1 cellular context compared by ENCODE assay signal in the genomic region with DNA sequence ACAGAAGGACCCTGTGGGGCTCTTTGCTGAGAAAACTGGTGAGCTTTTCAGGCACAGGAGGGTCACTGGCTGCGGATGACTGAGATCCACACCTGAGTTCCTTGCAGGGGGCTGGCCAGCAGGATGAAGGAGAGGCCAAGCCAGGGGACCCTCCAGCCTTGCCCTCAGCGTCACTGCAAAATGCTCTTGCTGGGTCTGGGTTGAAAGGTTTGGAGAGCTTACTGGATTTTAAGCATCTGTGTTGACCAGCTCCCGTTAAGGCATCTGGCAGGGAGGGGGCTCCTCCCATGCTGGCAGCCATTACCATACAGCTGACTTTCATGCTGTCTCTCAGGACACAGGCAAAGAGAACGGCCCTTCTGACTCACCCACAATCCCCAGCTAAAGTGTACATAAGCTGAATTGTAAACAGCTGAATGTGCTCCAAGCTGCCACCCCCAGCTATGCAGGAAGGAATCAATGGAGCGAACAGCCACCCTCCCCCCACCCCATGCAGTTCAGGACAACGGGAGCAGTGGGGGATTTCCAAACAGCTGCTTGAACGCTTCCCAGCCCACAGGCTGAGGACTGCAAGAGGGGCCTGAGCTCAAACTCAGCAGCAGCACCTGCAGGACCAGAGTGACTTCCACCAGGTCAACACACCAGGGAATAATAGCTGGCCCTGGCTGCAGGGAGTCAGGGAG.
TF ChIP-seq lines count a peak whose summit lies in the region.

No MANE protein-coding gene starts in this region.

TF ChIP-seq in HepG2, 621 proteins besides CTCF, POLR2A, EP300 and RAD21 (continued from another document and continues in another):
- TF ChIP-seq, protein P1, sequence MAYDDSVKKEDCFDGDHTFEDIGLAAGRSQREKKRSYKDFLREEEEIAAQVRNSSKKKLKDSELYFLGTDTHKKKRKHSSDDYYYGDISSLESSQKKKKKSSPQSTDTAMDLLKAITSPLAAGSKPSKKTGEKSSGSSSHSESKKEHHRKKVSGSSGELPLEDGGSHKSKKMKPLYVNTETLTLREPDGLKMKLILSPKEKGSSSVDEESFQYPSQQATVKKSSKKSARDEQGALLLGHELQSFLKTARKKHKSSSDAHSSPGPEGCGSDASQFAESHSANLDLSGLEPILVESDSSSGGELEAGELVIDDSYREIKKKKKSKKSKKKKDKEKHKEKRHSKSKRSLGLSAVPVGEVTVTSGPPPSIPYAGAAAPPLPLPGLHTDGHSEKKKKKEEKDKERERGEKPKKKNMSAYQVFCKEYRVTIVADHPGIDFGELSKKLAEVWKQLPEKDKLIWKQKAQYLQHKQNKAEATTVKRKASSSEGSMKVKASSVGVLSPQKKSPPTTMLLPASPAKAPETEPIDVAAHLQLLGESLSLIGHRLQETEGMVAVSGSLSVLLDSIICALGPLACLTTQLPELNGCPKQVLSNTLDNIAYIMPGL (CRISPR knock-in tag; IDR thresholded peaks at IDR 0.05; ENCODE audit: borderline replicate concordance in 1 of 2, low read depth in 1 of 2), result peak; percentile 51 to 74; a peak in 2 of 4 replicates
- peak; percentile 82 for TF ChIP-seq ZNF878 (CRISPR knock-in tag; IDR thresholded peaks at IDR 0.05)
- TF ChIP-seq, protein P2, sequence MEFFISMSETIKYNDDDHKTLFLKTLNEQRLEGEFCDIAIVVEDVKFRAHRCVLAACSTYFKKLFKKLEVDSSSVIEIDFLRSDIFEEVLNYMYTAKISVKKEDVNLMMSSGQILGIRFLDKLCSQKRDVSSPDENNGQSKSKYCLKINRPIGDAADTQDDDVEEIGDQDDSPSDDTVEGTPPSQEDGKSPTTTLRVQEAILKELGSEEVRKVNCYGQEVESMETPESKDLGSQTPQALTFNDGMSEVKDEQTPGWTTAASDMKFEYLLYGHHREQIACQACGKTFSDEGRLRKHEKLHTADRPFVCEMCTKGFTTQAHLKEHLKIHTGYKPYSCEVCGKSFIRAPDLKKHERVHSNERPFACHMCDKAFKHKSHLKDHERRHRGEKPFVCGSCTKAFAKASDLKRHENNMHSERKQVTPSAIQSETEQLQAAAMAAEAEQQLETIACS (CRISPR knock-in tag; IDR thresholded peaks at IDR 0.05), result peak; percentile 51; the same call in 1 of the 2 replicates
- peak; percentile 88 for TF ChIP-seq RBM22 (optimal IDR thresholded peaks at IDR 0.05; ENCODE audit: low read length)
- TF ChIP-seq, protein P3, sequence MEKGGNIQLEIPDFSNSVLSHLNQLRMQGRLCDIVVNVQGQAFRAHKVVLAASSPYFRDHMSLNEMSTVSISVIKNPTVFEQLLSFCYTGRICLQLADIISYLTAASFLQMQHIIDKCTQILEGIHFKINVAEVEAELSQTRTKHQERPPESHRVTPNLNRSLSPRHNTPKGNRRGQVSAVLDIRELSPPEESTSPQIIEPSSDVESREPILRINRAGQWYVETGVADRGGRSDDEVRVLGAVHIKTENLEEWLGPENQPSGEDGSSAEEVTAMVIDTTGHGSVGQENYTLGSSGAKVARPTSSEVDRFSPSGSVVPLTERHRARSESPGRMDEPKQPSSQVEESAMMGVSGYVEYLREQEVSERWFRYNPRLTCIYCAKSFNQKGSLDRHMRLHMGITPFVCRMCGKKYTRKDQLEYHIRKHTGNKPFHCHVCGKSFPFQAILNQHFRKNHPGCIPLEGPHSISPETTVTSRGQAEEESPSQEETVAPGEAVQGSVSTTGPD (CRISPR knock-in tag; IDR thresholded peaks at IDR 0.05), result no peak
- no peak; the same call in 1 of the 2 replicates for TF ChIP-seq PHF8 (CRISPR knock-in tag; IDR thresholded peaks at IDR 0.05)
- TF ChIP-seq HCFC1 (IDR thresholded peaks at IDR 0.05; ENCODE audit: low read depth, low read length), result no peak
- TF ChIP-seq XRCC5 (optimal IDR thresholded peaks at IDR 0.05; ENCODE audit: low read length), result peak; percentile 90
- no peak for TF ChIP-seq GABPA (IDR thresholded peaks at IDR 0.05; ENCODE audit: low read depth, low read length)
- peak; percentile 63 for TF ChIP-seq GABPA (CRISPR knock-in tag; IDR thresholded peaks at IDR 0.05; ENCODE audit: low read depth)
- peak; percentile 69; the same call in 1 of the 2 replicates for TF ChIP-seq JUNB (CRISPR knock-in tag; IDR thresholded peaks at IDR 0.05; ENCODE audit: borderline replicate concordance)
- TF ChIP-seq ZNF230 (CRISPR knock-in tag; IDR thresholded peaks at IDR 0.05), result peak; percentile 73; the same call in 1 of the 2 replicates
- TF ChIP-seq TMF1 (CRISPR knock-in tag; IDR thresholded peaks at IDR 0.05; ENCODE audit: low read depth), result no peak
- no peak for TF ChIP-seq SMARCC2 (IDR thresholded peaks at IDR 0.05)
- no peak for TF ChIP-seq ZNF33B (CRISPR knock-in tag; IDR thresholded peaks at IDR 0.05)
- TF ChIP-seq NFE2L1 (CRISPR knock-in tag; IDR thresholded peaks at IDR 0.05; ENCODE audit: borderline replicate concordance), result no peak
- TF ChIP-seq ZNF496 (CRISPR knock-in tag; IDR thresholded peaks at IDR 0.05; ENCODE audit: insufficient replicate concordance), result no peak
- TF ChIP-seq, protein P4, sequence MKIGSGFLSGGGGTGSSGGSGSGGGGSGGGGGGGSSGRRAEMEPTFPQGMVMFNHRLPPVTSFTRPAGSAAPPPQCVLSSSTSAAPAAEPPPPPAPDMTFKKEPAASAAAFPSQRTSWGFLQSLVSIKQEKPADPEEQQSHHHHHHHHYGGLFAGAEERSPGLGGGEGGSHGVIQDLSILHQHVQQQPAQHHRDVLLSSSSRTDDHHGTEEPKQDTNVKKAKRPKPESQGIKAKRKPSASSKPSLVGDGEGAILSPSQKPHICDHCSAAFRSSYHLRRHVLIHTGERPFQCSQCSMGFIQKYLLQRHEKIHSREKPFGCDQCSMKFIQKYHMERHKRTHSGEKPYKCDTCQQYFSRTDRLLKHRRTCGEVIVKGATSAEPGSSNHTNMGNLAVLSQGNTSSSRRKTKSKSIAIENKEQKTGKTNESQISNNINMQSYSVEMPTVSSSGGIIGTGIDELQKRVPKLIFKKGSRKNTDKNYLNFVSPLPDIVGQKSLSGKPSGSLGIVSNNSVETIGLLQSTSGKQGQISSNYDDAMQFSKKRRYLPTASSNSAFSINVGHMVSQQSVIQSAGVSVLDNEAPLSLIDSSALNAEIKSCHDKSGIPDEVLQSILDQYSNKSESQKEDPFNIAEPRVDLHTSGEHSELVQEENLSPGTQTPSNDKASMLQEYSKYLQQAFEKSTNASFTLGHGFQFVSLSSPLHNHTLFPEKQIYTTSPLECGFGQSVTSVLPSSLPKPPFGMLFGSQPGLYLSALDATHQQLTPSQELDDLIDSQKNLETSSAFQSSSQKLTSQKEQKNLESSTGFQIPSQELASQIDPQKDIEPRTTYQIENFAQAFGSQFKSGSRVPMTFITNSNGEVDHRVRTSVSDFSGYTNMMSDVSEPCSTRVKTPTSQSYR (CRISPR knock-in tag; IDR thresholded peaks at IDR 0.05; ENCODE audit: borderline replicate concordance), result peak; percentile 99
- peak; percentile 97 for TF ChIP-seq TEAD3 (CRISPR knock-in tag; optimal IDR thresholded peaks at IDR 0.05; ENCODE audit: borderline replicate concordance)
- TF ChIP-seq MTA1 (CRISPR knock-in tag; IDR thresholded peaks at IDR 0.05; ENCODE audit: borderline replicate concordance), result peak; percentile 77
- no peak for TF ChIP-seq ZSCAN30 (CRISPR knock-in tag; IDR thresholded peaks at IDR 0.05)
- TF ChIP-seq, protein P5, sequence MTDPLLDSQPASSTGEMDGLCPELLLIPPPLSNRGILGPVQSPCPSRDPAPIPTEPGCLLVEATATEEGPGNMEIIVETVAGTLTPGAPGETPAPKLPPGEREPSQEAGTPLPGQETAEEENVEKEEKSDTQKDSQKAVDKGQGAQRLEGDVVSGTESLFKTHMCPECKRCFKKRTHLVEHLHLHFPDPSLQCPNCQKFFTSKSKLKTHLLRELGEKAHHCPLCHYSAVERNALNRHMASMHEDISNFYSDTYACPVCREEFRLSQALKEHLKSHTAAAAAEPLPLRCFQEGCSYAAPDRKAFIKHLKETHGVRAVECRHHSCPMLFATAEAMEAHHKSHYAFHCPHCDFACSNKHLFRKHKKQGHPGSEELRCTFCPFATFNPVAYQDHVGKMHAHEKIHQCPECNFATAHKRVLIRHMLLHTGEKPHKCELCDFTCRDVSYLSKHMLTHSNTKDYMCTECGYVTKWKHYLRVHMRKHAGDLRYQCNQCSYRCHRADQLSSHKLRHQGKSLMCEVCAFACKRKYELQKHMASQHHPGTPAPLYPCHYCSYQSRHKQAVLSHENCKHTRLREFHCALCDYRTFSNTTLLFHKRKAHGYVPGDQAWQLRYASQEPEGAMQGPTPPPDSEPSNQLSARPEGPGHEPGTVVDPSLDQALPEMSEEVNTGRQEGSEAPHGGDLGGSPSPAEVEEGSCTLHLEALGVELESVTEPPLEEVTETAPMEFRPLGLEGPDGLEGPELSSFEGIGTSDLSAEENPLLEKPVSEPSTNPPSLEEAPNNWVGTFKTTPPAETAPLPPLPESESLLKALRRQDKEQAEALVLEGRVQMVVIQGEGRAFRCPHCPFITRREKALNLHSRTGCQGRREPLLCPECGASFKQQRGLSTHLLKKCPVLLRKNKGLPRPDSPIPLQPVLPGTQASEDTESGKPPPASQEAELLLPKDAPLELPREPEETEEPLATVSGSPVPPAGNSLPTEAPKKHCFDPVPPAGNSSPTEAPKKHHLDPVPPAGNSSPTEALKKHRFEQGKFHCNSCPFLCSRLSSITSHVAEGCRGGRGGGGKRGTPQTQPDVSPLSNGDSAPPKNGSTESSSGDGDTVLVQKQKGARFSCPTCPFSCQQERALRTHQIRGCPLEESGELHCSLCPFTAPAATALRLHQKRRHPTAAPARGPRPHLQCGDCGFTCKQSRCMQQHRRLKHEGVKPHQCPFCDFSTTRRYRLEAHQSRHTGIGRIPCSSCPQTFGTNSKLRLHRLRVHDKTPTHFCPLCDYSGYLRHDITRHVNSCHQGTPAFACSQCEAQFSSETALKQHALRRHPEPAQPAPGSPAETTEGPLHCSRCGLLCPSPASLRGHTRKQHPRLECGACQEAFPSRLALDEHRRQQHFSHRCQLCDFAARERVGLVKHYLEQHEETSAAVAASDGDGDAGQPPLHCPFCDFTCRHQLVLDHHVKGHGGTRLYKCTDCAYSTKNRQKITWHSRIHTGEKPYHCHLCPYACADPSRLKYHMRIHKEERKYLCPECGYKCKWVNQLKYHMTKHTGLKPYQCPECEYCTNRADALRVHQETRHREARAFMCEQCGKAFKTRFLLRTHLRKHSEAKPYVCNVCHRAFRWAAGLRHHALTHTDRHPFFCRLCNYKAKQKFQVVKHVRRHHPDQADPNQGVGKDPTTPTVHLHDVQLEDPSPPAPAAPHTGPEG (CRISPR knock-in tag; IDR thresholded peaks at IDR 0.05), result no peak
- TF ChIP-seq, protein P6, sequence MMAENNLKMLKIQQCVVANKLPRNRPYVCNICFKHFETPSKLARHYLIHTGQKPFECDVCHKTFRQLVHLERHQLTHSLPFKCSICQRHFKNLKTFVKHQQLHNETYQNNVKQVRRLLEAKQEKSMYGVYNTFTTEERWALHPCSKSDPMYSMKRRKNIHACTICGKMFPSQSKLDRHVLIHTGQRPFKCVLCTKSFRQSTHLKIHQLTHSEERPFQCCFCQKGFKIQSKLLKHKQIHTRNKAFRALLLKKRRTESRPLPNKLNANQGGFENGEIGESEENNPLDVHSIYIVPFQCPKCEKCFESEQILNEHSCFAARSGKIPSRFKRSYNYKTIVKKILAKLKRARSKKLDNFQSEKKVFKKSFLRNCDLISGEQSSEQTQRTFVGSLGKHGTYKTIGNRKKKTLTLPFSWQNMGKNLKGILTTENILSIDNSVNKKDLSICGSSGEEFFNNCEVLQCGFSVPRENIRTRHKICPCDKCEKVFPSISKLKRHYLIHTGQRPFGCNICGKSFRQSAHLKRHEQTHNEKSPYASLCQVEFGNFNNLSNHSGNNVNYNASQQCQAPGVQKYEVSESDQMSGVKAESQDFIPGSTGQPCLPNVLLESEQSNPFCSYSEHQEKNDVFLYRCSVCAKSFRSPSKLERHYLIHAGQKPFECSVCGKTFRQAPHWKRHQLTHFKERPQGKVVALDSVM (CRISPR knock-in tag; IDR thresholded peaks at IDR 0.05), result peak; percentile 48; the same call in 1 of the 2 replicates
- TF ChIP-seq ZNF232 (CRISPR knock-in tag; IDR thresholded peaks at IDR 0.05; ENCODE audit: borderline replicate concordance), result 0 out of 2 replicates have a peak, but pooled peaks have one; percentile 30
- TF ChIP-seq, protein P7, sequence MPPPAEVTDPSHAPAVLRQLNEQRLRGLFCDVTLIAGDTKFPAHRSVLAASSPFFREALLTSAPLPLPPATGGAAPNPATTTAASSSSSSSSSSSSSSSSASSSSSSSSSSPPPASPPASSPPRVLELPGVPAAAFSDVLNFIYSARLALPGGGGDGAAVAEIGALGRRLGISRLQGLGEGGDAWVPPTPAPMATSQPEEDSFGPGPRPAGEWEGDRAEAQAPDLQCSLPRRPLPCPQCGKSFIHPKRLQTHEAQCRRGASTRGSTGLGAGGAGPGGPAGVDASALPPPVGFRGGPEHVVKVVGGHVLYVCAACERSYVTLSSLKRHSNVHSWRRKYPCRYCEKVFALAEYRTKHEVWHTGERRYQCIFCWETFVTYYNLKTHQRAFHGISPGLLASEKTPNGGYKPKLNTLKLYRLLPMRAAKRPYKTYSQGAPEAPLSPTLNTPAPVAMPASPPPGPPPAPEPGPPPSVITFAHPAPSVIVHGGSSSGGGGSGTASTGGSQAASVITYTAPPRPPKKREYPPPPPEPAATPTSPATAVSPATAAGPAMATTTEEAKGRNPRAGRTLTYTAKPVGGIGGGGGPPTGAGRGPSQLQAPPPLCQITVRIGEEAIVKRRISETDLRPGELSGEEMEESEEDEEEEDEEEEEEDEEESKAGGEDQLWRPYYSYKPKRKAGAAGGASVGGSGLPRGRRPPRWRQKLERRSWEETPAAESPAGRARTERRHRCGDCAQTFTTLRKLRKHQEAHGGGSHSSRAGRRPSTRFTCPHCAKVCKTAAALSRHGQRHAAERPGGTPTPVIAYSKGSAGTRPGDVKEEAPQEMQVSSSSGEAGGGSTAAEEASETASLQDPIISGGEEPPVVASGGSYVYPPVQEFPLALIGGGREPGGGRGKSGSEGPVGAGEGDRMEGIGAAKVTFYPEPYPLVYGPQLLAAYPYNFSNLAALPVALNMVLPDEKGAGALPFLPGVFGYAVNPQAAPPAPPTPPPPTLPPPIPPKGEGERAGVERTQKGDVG (CRISPR knock-in tag; IDR thresholded peaks at IDR 0.05; ENCODE audit: borderline replicate concordance), result peak; percentile 63; the same call in 1 of the 2 replicates
- TF ChIP-seq, protein P8, sequence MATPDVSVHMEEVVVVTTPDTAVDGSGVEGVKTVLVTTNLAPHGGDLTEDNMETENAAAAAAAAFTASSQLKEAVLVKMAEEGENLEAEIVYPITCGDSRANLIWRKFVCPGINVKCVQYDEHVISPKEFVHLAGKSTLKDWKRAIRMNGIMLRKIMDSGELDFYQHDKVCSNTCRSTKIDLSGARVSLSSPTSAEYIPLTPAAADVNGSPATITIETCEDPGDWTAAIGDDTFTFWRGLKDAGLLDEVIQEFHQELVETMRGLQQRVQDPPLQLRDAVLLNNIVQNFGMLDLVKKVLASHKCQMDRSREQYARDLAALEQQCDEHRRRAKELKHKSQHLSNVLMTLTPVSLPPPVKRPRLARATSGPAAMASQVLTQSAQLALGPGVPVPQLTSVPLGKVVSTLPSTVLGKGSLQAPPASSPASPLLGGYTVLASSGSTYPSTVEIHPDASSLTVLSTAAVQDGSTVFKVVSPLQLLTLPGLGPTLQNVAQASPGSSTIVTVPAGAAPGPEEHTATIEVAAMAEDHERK (CRISPR knock-in tag; IDR thresholded peaks at IDR 0.05; ENCODE audit: low read depth), result 0 out of 2 replicates have a peak, but pooled peaks have one; percentile 24
- TF ChIP-seq GATAD2A (CRISPR knock-in tag; IDR thresholded peaks at IDR 0.05), result peak; percentile 94
- TF ChIP-seq, protein P9, sequence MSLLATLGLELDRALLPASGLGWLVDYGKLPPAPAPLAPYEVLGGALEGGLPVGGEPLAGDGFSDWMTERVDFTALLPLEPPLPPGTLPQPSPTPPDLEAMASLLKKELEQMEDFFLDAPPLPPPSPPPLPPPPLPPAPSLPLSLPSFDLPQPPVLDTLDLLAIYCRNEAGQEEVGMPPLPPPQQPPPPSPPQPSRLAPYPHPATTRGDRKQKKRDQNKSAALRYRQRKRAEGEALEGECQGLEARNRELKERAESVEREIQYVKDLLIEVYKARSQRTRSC (CRISPR knock-in tag; IDR thresholded peaks at IDR 0.05; ENCODE audit: low read depth), result no peak
- peak; percentile 74; the same call in 1 of the 2 replicates for TF ChIP-seq FOXJ3 (CRISPR knock-in tag; IDR thresholded peaks at IDR 0.05; ENCODE audit: borderline replicate concordance)
- TF ChIP-seq NR2F2 (IDR thresholded peaks at IDR 0.05; ENCODE audit: borderline replicate concordance, low read depth), result no peak; the same call in 1 of the 2 replicates
- no peak for TF ChIP-seq TCF7L2 (IDR thresholded peaks at IDR 0.05; ENCODE audit: low read depth, low read length)
